In the genomic region with DNA sequence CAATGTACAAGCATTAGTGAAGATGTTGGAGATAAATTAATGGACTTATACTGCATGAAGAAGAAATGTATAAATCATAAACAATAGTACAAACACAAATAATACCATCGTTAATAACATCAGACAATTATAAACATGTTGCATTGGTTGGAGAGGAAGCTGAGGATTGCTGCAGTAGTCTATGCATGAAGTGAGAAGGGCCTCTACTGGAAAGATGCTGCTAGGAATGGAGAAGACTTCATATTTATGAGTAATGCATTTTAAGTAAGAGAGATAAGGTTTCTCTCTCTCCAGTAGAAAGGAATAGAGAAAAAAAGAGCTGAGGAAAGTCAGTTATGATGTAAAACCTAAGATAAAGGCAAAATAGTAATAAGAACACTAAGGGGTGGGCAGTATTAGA, we compare ENCODE assay signal across 16 cellular contexts.
"Had no signal": no experiment of that assay in that cellular context is flagged by ENCODE, and none has a peak within 500 bp of the region (broad histone marks: within the 10 kb centered on the region; RNA-seq: fewer than 3 reads in every experiment).

No MANE protein-coding gene starts in this region.

- H3K4me3 ChIP-seq: left lung, mucosa of descending colon had no signal

- H3K27ac Mint-ChIP-seq: activated naive CD4-positive, alpha-beta T cell treated with anti-CD3 and anti-CD28 coated beads for 36 hours; activated T-helper 17 cell treated with anti-CD3 and anti-CD28 coated beads, Interleukin-2, amount 50 U/mL, for 72 hours; naive thymus-derived CD4-positive, alpha-beta T cell; stimulated activated memory B cell treated with anti-CD40 and anti-IgM and Interleukin-4, amounts not matched to agents 10 μg/mL and 1 μg/mL and 100 μg/mL, for 72 hours had no signal

- FAIRE-seq: astrocyte, bronchial epithelial cell had no signal

- ATAC-seq: activated T-helper 17 cell treated with anti-CD3 and anti-CD28 coated beads, Interleukin-2, amount 50 U/mL, for 72 hours; left lung; mucosa of descending colon; naive thymus-derived CD4-positive, alpha-beta T cell; stimulated activated memory B cell treated with anti-CD40 and anti-IgM and Interleukin-4, amounts not matched to agents 10 μg/mL and 1 μg/mL and 100 μg/mL, for 72 hours had no signal

- H3K4me3 Mint-ChIP-seq: activated naive CD4-positive, alpha-beta T cell treated with anti-CD3 and anti-CD28 coated beads for 36 hours; activated T-helper 17 cell treated with anti-CD3 and anti-CD28 coated beads, Interleukin-2, amount 50 U/mL, for 72 hours; naive thymus-derived CD4-positive, alpha-beta T cell; stimulated activated memory B cell treated with anti-CD40 and anti-IgM and Interleukin-4, amounts not matched to agents 10 μg/mL and 1 μg/mL and 100 μg/mL, for 72 hours had no signal

- H3K4me1 Mint-ChIP-seq: activated T-helper 17 cell treated with anti-CD3 and anti-CD28 coated beads, Interleukin-2, amount 50 U/mL, for 72 hours; naive thymus-derived CD4-positive, alpha-beta T cell; stimulated activated memory B cell treated with anti-CD40 and anti-IgM and Interleukin-4, amounts not matched to agents 10 μg/mL and 1 μg/mL and 100 μg/mL, for 72 hours had no signal

- DNase-seq: activated CD4-positive, CD25-positive, alpha-beta regulatory T cell treated with anti-CD3 and anti-CD28 coated beads, Interleukin-2, amount 50 U/mL, for 72 hours; activated naive CD4-positive, alpha-beta T cell treated with anti-CD3 and anti-CD28 coated beads for 36 hours; activated T-cell treated with anti-CD3 and anti-CD28 coated beads for 4 hours; erythroblast; islet precursor cell; left lung; mammary epithelial cell; mucosa of descending colon; naive thymus-derived CD4-positive, alpha-beta T cell; retina; stimulated activated CD4-positive, alpha-beta T cell treated with anti-CD3 and anti-CD28 coated beads, Interleukin-2, amount 100 ng/mL, for 48 hours; T-helper 9 cell had no signal

- H3K27me3 Mint-ChIP-seq: activated T-helper 17 cell treated with anti-CD3 and anti-CD28 coated beads, Interleukin-2, amount 50 U/mL, for 72 hours; naive thymus-derived CD4-positive, alpha-beta T cell; stimulated activated memory B cell treated with anti-CD40 and anti-IgM and Interleukin-4, amounts not matched to agents 10 μg/mL and 1 μg/mL and 100 μg/mL, for 72 hours had no signal

- H3K36me3 Mint-ChIP-seq: naive thymus-derived CD4-positive, alpha-beta T cell; stimulated activated memory B cell treated with anti-CD40 and anti-IgM and Interleukin-4, amounts not matched to agents 10 μg/mL and 1 μg/mL and 100 μg/mL, for 72 hours had no signal
